In genomic region chr11:2149471-2150205, GRCh38 we compare ENCODE assay signal across 33 cellular contexts. TPM values are rescaled to one million over a fixed set of nuclear protein-coding genes. Genes with fewer than 3 reads are reported as not detected.
"Had no signal": no experiment of that assay in that cellular context is flagged by ENCODE, and none has a peak within 500 bp of the region (broad histone marks: within the 10 kb centered on the region; RNA-seq: fewer than 3 reads in every experiment).

No MANE protein-coding gene starts in this region.

- H3K9me3 ChIP-seq: breast epithelium, esophagus muscularis mucosa, heart right ventricle, left lung, mucosa of descending colon, right lobe of liver, testis, transverse colon, uterus had no signal

- H3K4me3 Mint-ChIP-seq: activated B cell treated with CpG ODN at 0.5 μM for 24 hours; activated CD4-positive, alpha-beta T cell treated with anti-CD3 and anti-CD28 coated beads for 36 hours; activated CD8-positive, alpha-beta memory T cell treated with anti-CD3 and anti-CD28 coated beads, Interleukin-2, amount 10 ng/mL, durations not matched to agents 7 days and 5 days; activated CD8-positive, alpha-beta T cell treated with anti-CD3 and anti-CD28 coated beads, Interleukin-2, amount 10 ng/mL, durations not matched to agents 7 days and 5 days; activated naive CD4-positive, alpha-beta T cell treated with anti-CD3 and anti-CD28 coated beads, Interleukin-2, amount 50 U/mL, for 24 hours; activated naive CD8-positive, alpha-beta T cell treated with anti-CD3 and anti-CD28 coated beads, Interleukin-2, amount 50 U/mL, for 24 hours; endodermal cell; neural crest cell; T-helper 2 cell treated with Interferon-gamma antibody and Interleukin-4, amounts not matched to agents 5 μg/mL and 100 μg/mL, for 36 hours had no signal

- H3K9me3 Mint-ChIP-seq: activated B cell treated with CpG ODN at 0.5 μM for 24 hours; activated naive CD4-positive, alpha-beta T cell treated with anti-CD3 and anti-CD28 coated beads, Interleukin-2, amount 50 U/mL, for 24 hours; activated naive CD8-positive, alpha-beta T cell treated with anti-CD3 and anti-CD28 coated beads, Interleukin-2, amount 50 U/mL, for 24 hours; activated T-helper 2 cell treated with anti-CD3 and anti-CD28 coated beads, Interferon-gamma antibody, Interleukin-2, Interleukin-4, amounts not matched to agents 10 μg/mL and 5 μg/mL and 100 μg/mL, durations not matched to agents 14 hours and 24 hours and 36 hours; endodermal cell; naive B cell; neural crest cell; T-helper 2 cell treated with Interferon-gamma antibody and Interleukin-4, amounts not matched to agents 5 μg/mL and 100 μg/mL, for 36 hours had no signal

- DNase-seq: activated B cell treated with CpG ODN at 0.5 μM for 24 hours; activated CD4-positive, alpha-beta T cell treated with anti-CD3 and anti-CD28 coated beads for 36 hours; activated CD8-positive, alpha-beta memory T cell treated with anti-CD3 and anti-CD28 coated beads, Interleukin-2, amount 10 ng/mL, durations not matched to agents 7 days and 5 days; activated CD8-positive, alpha-beta T cell treated with anti-CD3 and anti-CD28 coated beads, Interleukin-2, amount 10 ng/mL, durations not matched to agents 7 days and 5 days; activated naive CD8-positive, alpha-beta T cell treated with anti-CD3 and anti-CD28 coated beads, Interleukin-2, amount 50 U/mL, for 24 hours; activated T-cell treated with anti-CD3 and anti-CD28 coated beads, Interleukin-2, amount 50 U/mL, for 48 hours; amygdala; central memory CD4-positive, alpha-beta T cell; heart right ventricle; left lung; mucosa of descending colon; naive B cell; right lobe of liver; stimulated activated CD4-positive, alpha-beta T cell treated with anti-CD3 and anti-CD28 coated beads, Interleukin-12 subunit alpha, Interleukin-12 subunit beta, amount 100 ng/mL, for 4 hours; stimulated activated CD4-positive, alpha-beta T cell treated with anti-CD3 and anti-CD28 coated beads, Interleukin-4, amount 100 ng/mL, for 1 hour; stimulated activated naive CD8-positive, alpha-beta T cell treated with anti-CD3 and anti-CD28 coated beads, Interleukin-15, Interleukin-2, amounts not matched to agents 100 U/mL and 50 U/mL, for 24 hours; T-helper 1 cell; testis; transverse colon; uterus had no signal

- H3K4me3 ChIP-seq: breast epithelium, esophagus muscularis mucosa, heart right ventricle, left lung, lung, mucosa of descending colon, right lobe of liver, skin epidermis, testis, transverse colon, uterus had no signal

- H3K27ac ChIP-seq: breast epithelium, esophagus muscularis mucosa, foreskin keratinocyte, heart right ventricle, left lung, right lobe of liver, skin epidermis, testis, transverse colon, uterus had no signal

- H3K36me3 Mint-ChIP-seq: activated CD8-positive, alpha-beta memory T cell treated with anti-CD3 and anti-CD28 coated beads, Interleukin-2, amount 10 ng/mL, durations not matched to agents 7 days and 5 days; activated naive CD4-positive, alpha-beta T cell treated with anti-CD3 and anti-CD28 coated beads, Interleukin-2, amount 50 U/mL, for 24 hours; naive B cell had no signal

- H3K27ac Mint-ChIP-seq: activated B cell treated with CpG ODN at 0.5 μM for 24 hours; activated CD4-positive, alpha-beta T cell treated with anti-CD3 and anti-CD28 coated beads for 36 hours; activated CD8-positive, alpha-beta memory T cell treated with anti-CD3 and anti-CD28 coated beads, Interleukin-2, amount 10 ng/mL, durations not matched to agents 7 days and 5 days; activated CD8-positive, alpha-beta T cell treated with anti-CD3 and anti-CD28 coated beads, Interleukin-2, amount 10 ng/mL, durations not matched to agents 7 days and 5 days; activated naive CD4-positive, alpha-beta T cell treated with anti-CD3 and anti-CD28 coated beads, Interleukin-2, amount 50 U/mL, for 24 hours; activated naive CD8-positive, alpha-beta T cell treated with anti-CD3 and anti-CD28 coated beads, Interleukin-2, amount 50 U/mL, for 24 hours; activated T-helper 2 cell treated with anti-CD3 and anti-CD28 coated beads, Interferon-gamma antibody, Interleukin-2, Interleukin-4, amounts not matched to agents 10 μg/mL and 5 μg/mL and 100 μg/mL, durations not matched to agents 14 hours and 24 hours and 36 hours; naive B cell; T-helper 2 cell treated with Interferon-gamma antibody and Interleukin-4, amounts not matched to agents 5 μg/mL and 100 μg/mL, for 36 hours had no signal

- H3K27me3 ChIP-seq: right lobe of liver, testis had no signal

- H3K36me3 ChIP-seq: breast epithelium, esophagus muscularis mucosa, heart right ventricle, left lung, transverse colon, uterus had no signal

- ATAC-seq: activated CD4-positive, alpha-beta T cell treated with anti-CD3 and anti-CD28 coated beads for 36 hours; activated CD8-positive, alpha-beta memory T cell treated with anti-CD3 and anti-CD28 coated beads, Interleukin-2, amount 10 ng/mL, durations not matched to agents 7 days and 5 days; activated CD8-positive, alpha-beta T cell treated with anti-CD3 and anti-CD28 coated beads, Interleukin-2, amount 10 ng/mL, durations not matched to agents 7 days and 5 days; activated naive CD8-positive, alpha-beta T cell treated with anti-CD3 and anti-CD28 coated beads, Interleukin-2, amount 50 U/mL, for 24 hours; foreskin keratinocyte; heart right ventricle; left lung; mucosa of descending colon; right lobe of liver; stimulated activated naive CD8-positive, alpha-beta T cell treated with anti-CD3 and anti-CD28 coated beads, Interleukin-15, Interleukin-2, amounts not matched to agents 100 U/mL and 50 U/mL, for 24 hours had no signal

- H3K4me1 ChIP-seq: foreskin keratinocyte had no signal

RNA-seq across cellular contexts. Expression of gene IGF2, which starts 10.4 kb away (rescaled TPM):
- total RNA-seq: activated B cell treated with CpG ODN at 0.5 μM for 24 hours; activated CD8-positive, alpha-beta T cell treated with anti-CD3 and anti-CD28 coated beads, Interleukin-2, amount 10 ng/mL, durations not matched to agents 7 days and 5 days had no signal

RNA-seq across cellular contexts. Expression of gene INS, which starts 11.4 kb away (rescaled TPM):
- total RNA-seq: activated B cell treated with CpG ODN at 0.5 μM for 24 hours; activated CD4-positive, alpha-beta T cell treated with anti-CD3 and anti-CD28 coated beads for 36 hours; activated CD8-positive, alpha-beta memory T cell treated with anti-CD3 and anti-CD28 coated beads, Interleukin-2, amount 10 ng/mL, durations not matched to agents 7 days and 5 days; activated CD8-positive, alpha-beta T cell treated with anti-CD3 and anti-CD28 coated beads, Interleukin-2, amount 10 ng/mL, durations not matched to agents 7 days and 5 days; activated T-helper 2 cell treated with anti-CD3 and anti-CD28 coated beads, Interferon-gamma antibody, Interleukin-2, Interleukin-4, amounts not matched to agents 10 μg/mL and 5 μg/mL and 100 μg/mL, durations not matched to agents 14 hours and 24 hours and 36 hours; breast epithelium; endodermal cell; esophagus muscularis mucosa; foreskin keratinocyte; kidney epithelial cell; left lung; lung; mucosa of descending colon; neural crest cell; omental fat pad; pulmonary artery endothelial cell; right lobe of liver; testis; transverse colon; uterus had no signal
- polyA plus RNA-seq: foreskin keratinocyte had no signal

RNA-seq across cellular contexts. Expression of gene TH, which starts 22.0 kb away (rescaled TPM):
- total RNA-seq: activated B cell treated with CpG ODN at 0.5 μM for 24 hours; activated CD4-positive, alpha-beta T cell treated with anti-CD3 and anti-CD28 coated beads for 36 hours; activated CD8-positive, alpha-beta memory T cell treated with anti-CD3 and anti-CD28 coated beads, Interleukin-2, amount 10 ng/mL, durations not matched to agents 7 days and 5 days; activated CD8-positive, alpha-beta T cell treated with anti-CD3 and anti-CD28 coated beads, Interleukin-2, amount 10 ng/mL, durations not matched to agents 7 days and 5 days; activated T-helper 2 cell treated with anti-CD3 and anti-CD28 coated beads, Interferon-gamma antibody, Interleukin-2, Interleukin-4, amounts not matched to agents 10 μg/mL and 5 μg/mL and 100 μg/mL, durations not matched to agents 14 hours and 24 hours and 36 hours; breast epithelium; endodermal cell; heart right ventricle; kidney epithelial cell; omental fat pad; pulmonary artery endothelial cell; transverse colon had no signal
